Comparison of ENCODE assay signal across 1 cellular context in the genomic region with DNA sequence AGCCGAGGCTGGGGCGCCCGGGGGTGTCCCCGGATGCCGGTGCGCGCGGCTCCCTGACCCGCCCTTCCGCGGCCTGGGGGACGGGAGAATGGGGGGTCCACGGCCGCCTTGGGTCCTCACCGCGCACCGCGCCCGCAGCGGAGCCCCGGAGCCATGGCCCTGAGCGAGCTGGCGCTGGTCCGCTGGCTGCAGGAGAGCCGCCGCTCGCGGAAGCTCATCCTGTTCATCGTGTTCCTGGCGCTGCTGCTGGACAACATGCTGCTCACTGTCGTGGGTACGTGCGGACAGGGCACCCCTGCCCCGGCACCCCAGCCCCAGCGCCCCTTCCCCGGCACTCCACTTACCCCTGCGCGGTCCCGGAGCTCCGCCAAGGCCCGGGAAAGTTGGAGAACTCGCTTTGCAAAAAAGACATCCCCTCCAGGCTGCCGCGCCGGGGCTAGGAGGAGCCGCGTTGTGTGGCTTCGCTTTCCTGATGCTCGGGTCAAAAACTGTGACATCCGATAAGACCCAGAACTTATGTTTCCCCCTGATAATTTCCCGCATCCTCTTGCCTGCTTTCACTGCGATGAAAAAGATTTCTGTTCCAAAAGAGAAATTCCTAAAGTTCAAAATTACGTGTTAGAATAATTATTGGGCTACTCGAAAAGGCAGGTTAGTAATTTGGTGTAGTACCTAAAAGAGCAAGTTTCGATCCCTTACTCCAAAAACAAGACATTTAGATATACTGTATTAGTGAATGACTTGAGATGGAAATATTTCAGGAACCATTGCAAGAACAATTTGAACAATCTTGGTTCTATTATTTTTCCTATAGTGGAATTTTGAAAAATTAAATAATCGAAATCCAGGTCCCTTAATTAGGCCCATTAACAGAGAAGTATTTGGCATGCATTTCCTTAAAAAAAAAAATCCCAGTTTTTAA.
TF ChIP-seq lines count a peak whose summit lies in the region.

No MANE protein-coding gene starts in this region.

TF ChIP-seq in WTC11, 78 proteins besides CTCF, POLR2A, EP300 and RAD21 (continued from another document):
- TF ChIP-seq, protein P1, sequence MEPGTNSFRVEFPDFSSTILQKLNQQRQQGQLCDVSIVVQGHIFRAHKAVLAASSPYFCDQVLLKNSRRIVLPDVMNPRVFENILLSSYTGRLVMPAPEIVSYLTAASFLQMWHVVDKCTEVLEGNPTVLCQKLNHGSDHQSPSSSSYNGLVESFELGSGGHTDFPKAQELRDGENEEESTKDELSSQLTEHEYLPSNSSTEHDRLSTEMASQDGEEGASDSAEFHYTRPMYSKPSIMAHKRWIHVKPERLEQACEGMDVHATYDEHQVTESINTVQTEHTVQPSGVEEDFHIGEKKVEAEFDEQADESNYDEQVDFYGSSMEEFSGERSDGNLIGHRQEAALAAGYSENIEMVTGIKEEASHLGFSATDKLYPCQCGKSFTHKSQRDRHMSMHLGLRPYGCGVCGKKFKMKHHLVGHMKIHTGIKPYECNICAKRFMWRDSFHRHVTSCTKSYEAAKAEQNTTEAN (CRISPR knock-in tag; IDR thresholded peaks at IDR 0.05), result 0 out of 2 replicates have a peak, but pooled peaks have one; percentile 2
- no peak for TF ChIP-seq OVOL2 (CRISPR knock-in tag; IDR thresholded peaks at IDR 0.05; ENCODE audit: borderline replicate concordance)
